Comparison of ENCODE assay signal across 18 cellular contexts in the genomic region with DNA sequence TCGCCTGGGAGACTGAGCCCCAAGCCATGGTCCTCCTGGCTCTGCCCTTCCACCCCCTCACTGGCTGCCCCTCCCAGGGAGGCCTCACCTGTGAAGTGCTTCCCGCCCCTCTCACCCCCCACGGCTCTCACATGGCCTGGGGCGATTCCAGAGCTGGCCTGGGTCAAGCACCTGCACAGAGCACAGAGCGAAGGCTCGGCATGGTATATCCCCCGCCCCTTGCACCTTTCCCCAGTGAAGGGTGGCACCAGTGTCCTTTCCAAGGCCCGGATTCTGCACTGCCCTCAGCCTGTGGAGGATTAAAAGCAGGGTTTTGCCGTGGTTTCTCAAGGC. TPM values are rescaled to one million over a fixed set of nuclear protein-coding genes. Genes with fewer than 3 reads are reported as not detected.
DNase-seq lines count a peak whose midpoint lies in the region; ATAC-seq and TF ChIP-seq lines count a peak whose summit lies in the region.
"Had no signal": no experiment of that assay in that cellular context is flagged by ENCODE, and none has a peak within 500 bp of the region (broad histone marks: within the 10 kb centered on the region; RNA-seq: fewer than 3 reads in every experiment).

No MANE protein-coding gene starts in this region.

- no peak overlapping the region for H2BK120ac ChIP-seq in mesenchymal stem cell (ENCODE audit: low read depth, low read length)

- H3K9me3 ChIP-seq in ES-I3 (ENCODE audit: control insufficient read depth, insufficient read depth, low read length) (no peaks in the 10 kb centered on the region), HUES6 (ENCODE audit: control insufficient read depth, insufficient read depth, low read depth, low read length) (no peaks in the 10 kb centered on the region), iPS-15b (ENCODE audit: control insufficient read depth, insufficient read depth, low read length) (no peaks in the 10 kb centered on the region), osteoblast (ENCODE audit: low read depth, low read length) (no peaks in the 10 kb centered on the region), mesenchymal stem cell (ENCODE audit: control insufficient read depth, low read length) (no peaks in the 10 kb centered on the region), Peyer's patch (no peaks in the 10 kb centered on the region)
- H3K9me3 ChIP-seq: BLaER1 treated with 17β-estradiol and CSF1 and Interleukin-3, amounts not matched to agents 10 nM and 100 nM; neutrophil had no signal

- no peak overlapping the region for H2BK12ac ChIP-seq in mesenchymal stem cell (ENCODE audit: low read length in 2 of 2)

- no peak for ATAC-seq in left colon

- H3K4me3 ChIP-seq in HUES6 (ENCODE audit: low read depth, low read length) (peak overlapping the region; percentile 50), iPS-15b (ENCODE audit: low read depth, low read length) (peak overlapping the region; percentile 45), osteoblast (ENCODE audit: insufficient read depth, low read length) (no peak overlapping the region), mesenchymal stem cell (ENCODE audit: insufficient read depth in 1 of 2, low read depth in 1 of 2, low read length in 2 of 2) (no peak overlapping the region), Peyer's patch (no peak overlapping the region)

- H4K8ac ChIP-seq in mesenchymal stem cell (ENCODE audit: low read length) = no peak overlapping the region

- H3K18ac ChIP-seq in mesenchymal stem cell (ENCODE audit: low read depth in 1 of 2, low read length in 2 of 2) = no peak overlapping the region

- H4K20me1 ChIP-seq in osteoblast (ENCODE audit: insufficient read depth, low read length) = no peaks in the 10 kb centered on the region

- H3K14ac ChIP-seq in mesenchymal stem cell (ENCODE audit: low read length in 2 of 2) = no peak overlapping the region

- H3K36me3 ChIP-seq in ES-I3 (ENCODE audit: insufficient read depth, low read length) = no peaks in the 10 kb centered on the region
- no peaks in the 10 kb centered on the region for H3K36me3 ChIP-seq in HUES6 (ENCODE audit: control insufficient read depth, insufficient read depth, low read length)
- no peaks in the 10 kb centered on the region for H3K36me3 ChIP-seq in iPS-15b (ENCODE audit: control insufficient read depth, insufficient read depth, low read length)
- no peaks in the 10 kb centered on the region for H3K36me3 ChIP-seq in osteoblast (ENCODE audit: insufficient read depth, low read length)
- H3K36me3 ChIP-seq in mesenchymal stem cell (ENCODE audit: control insufficient read depth in 1 of 2, insufficient read depth in 2 of 2, low read depth in 1 of 2, low read length in 2 of 2) = no peaks in the 10 kb centered on the region
- no peaks in the 10 kb centered on the region for H3K36me3 ChIP-seq in Peyer's patch
- H3K36me3 ChIP-seq: BLaER1 treated with 17β-estradiol and CSF1 and Interleukin-3, amounts not matched to agents 10 nM and 100 nM; neutrophil had no signal

- no peak overlapping the region for H3K4ac ChIP-seq in mesenchymal stem cell (ENCODE audit: low read depth in 1 of 2, low read length in 2 of 2)

- DNase-seq in osteoblast (ENCODE audit: insufficient read length, low spot score, missing footprints) (peak; percentile 85), mesenchymal stem cell (no peak), left colon (no peak), Peyer's patch (no peak)
- DNase-seq: foreskin keratinocyte, HFFc6, NCI-H1105 treated with DMSO at 0.1 percent for 48 hours, NCI-H2029, NCI-H526 treated with DMSO at 0.1 percent for 48 hours, T1000 had no signal

- H3K27ac ChIP-seq in HUES6 (ENCODE audit: low read depth, low read length) (no peak overlapping the region), osteoblast (ENCODE audit: low read depth, low read length) (no peak overlapping the region), mesenchymal stem cell (ENCODE audit: low read length, poor library complexity, severe bottlenecking) (no peak overlapping the region), Peyer's patch (no peak overlapping the region)
- H3K27ac ChIP-seq: BLaER1 treated with 17β-estradiol and CSF1 and Interleukin-3, amounts not matched to agents 10 nM and 100 nM; neutrophil had no signal

- H2BK15ac ChIP-seq in mesenchymal stem cell (ENCODE audit: low read depth, poor library complexity, severe bottlenecking) = no peak overlapping the region

- H2BK5ac ChIP-seq in mesenchymal stem cell (ENCODE audit: low read depth, low read length, poor library complexity, severe bottlenecking) = no peak overlapping the region

- H3K79me2 ChIP-seq in osteoblast (ENCODE audit: insufficient read depth, low read length) = no peaks in the 10 kb centered on the region

- no peak overlapping the region for H4K91ac ChIP-seq in mesenchymal stem cell (ENCODE audit: low read length)

- H3K23ac ChIP-seq in mesenchymal stem cell (ENCODE audit: low read length in 2 of 2) = no peak overlapping the region

- H3K4me2 ChIP-seq in osteoblast (ENCODE audit: insufficient read depth, low read length) (no peak overlapping the region), mesenchymal stem cell (ENCODE audit: low read length, poor library complexity, severe bottlenecking) (no peak overlapping the region)

- H3K27me3 ChIP-seq in HUES6 (ENCODE audit: control insufficient read depth, insufficient read depth, low read length) (peaks cover 52% of the 10 kb centered on the region), iPS-15b (ENCODE audit: control insufficient read depth, insufficient read depth, low read length) (peaks cover 45% of the 10 kb centered on the region), osteoblast (ENCODE audit: insufficient read depth, low read length) (peaks cover 9% of the 10 kb centered on the region), mesenchymal stem cell (ENCODE audit: control insufficient read depth in 1 of 2, insufficient read depth in 1 of 2, low read length in 2 of 2) (peaks cover 51 to 62% of the 10 kb centered on the region in 2 experiments), Peyer's patch (peaks cover 0 to 16% of the 10 kb centered on the region in 2 donors)
- H3K27me3 ChIP-seq: foreskin keratinocyte had no signal

- H3K79me1 ChIP-seq in mesenchymal stem cell (replicated peaks; ENCODE audit: low read length, poor library complexity, severe bottlenecking) = no peaks in the 10 kb centered on the region

- intact Hi-C loops in left colon (cut with DNase I, micrococcal nuclease) = no loop called here

- H2AFZ ChIP-seq in osteoblast (ENCODE audit: low read length) (no peak overlapping the region), mesenchymal stem cell (ENCODE audit: low read depth, low read length) (no peak overlapping the region)

- H3K4me1 ChIP-seq in ES-I3 (ENCODE audit: insufficient read depth, low read length) (peaks cover 33% of the 10 kb centered on the region), HUES6 (ENCODE audit: control insufficient read depth, insufficient read depth, low read length) (peaks cover 55% of the 10 kb centered on the region), iPS-15b (ENCODE audit: control insufficient read depth, insufficient read depth, low read length) (peaks cover 25% of the 10 kb centered on the region), osteoblast (ENCODE audit: insufficient read depth, low read length) (no peaks in the 10 kb centered on the region), mesenchymal stem cell (ENCODE audit: control insufficient read depth, insufficient read depth, low read depth, low read length) (peaks cover 16% of the 10 kb centered on the region), Peyer's patch (no peaks in the 10 kb centered on the region)

- H2AK5ac ChIP-seq in mesenchymal stem cell (ENCODE audit: low read length, severe bottlenecking) = no peak overlapping the region

- no peak for TF ChIP-seq POLR2A in Peyer's patch (IDR thresholded peaks at IDR 0.05)

- TF ChIP-seq CTCF in osteoblast (IDR thresholded peaks at IDR 0.05; ENCODE audit: extremely low read depth, low read depth, low read length) (no peak), Peyer's patch (IDR thresholded peaks at IDR 0.05) (no peak)

- WGBS in mesenchymal stem cell = 16% methylated on average over 8 of the region's 9 CpGs

- H3K9ac ChIP-seq in ES-I3 (ENCODE audit: low read depth, low read length) = peak overlapping the region; percentile 33; the same call in 1 of the 2 replicates
- peak overlapping the region; percentile 12 for H3K9ac ChIP-seq in HUES6 (ENCODE audit: low read length)
- no peak overlapping the region for H3K9ac ChIP-seq in iPS-15b (ENCODE audit: low read depth, low read length)
- H3K9ac ChIP-seq in mesenchymal stem cell (ENCODE audit: low read length) = no peak overlapping the region
- H3K9ac ChIP-seq: BLaER1 treated with 17β-estradiol and CSF1 and Interleukin-3, amounts not matched to agents 10 nM and 100 nM had no signal

RNA-seq across cellular contexts. Expression of gene AJAP1, which starts 1.1 kb away (rescaled TPM):
- total RNA-seq in osteoblast = 0.29 and 1.1 TPM in 2 replicates
- polyA plus RNA-seq in mesenchymal stem cell (2013, experiment 1 of 2) = not detected
- not detected for polyA plus RNA-seq in mesenchymal stem cell (2013, experiment 2 of 2)
- under 1 TPM; 0.08 to 0.49 TPM for total RNA-seq in left colon
- total RNA-seq in Peyer's patch = under 1 TPM in 3 of 4 donors, not detected in 1; 0.09 to 0.35 (median 0.13) TPM
- total RNA-seq: activated T-helper 1 cell treated with anti-CD3 and anti-CD28 coated beads, Interleukin-12 subunit alpha, Interleukin-12 subunit beta, Interleukin-2, Interleukin-4 antibody, amounts not matched to agents 30 ng/mL and 10 ng/mL and 1 ng/mL, durations not matched to agents 14 hours and 24 hours and 36 hours; HFFc6; MCF 10A had no signal
- polyA plus RNA-seq: AG04450 had no signal

Comparison
In these comparisons a context has a peak if more than half of its experiments do, and no peak if none do; other contexts are left out.
1. H3K9ac ChIP-seq: peak in ES-I3 (single experiment) and HUES6 (single experiment); none in iPS-15b (single experiment) and mesenchymal stem cell (single experiment).
2. H3K4me3 ChIP-seq: peak in HUES6 (single experiment) and iPS-15b (single experiment); none in osteoblast (single experiment), mesenchymal stem cell (0 of 2) and Peyer's patch (0 of 4).